ENCODE assay signal across 26 cellular contexts in the genomic region with DNA sequence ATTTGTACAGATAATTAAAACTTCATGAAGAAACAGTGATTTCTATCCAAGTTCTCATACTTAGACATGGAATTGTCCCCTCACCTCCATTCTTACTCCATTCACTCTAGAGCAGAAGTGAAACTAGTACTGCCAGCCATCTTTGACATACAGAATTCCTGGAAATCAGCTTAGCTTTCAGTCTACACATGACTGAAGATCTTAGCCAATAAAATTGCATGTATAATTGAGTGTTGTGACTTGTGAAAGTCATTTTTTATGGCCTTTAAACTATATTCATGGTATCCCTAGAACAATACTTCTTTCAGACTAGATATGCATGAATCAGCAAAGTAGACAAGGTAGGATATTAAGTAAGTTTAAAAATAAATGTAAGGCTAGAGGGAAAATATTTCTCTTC.
"Had no signal": no experiment of that assay in that cellular context is flagged by ENCODE, and none has a peak within 500 bp of the region (broad histone marks: within the 10 kb centered on the region; RNA-seq: fewer than 3 reads in every experiment).

No MANE protein-coding gene starts in this region.

- H3K36me3 ChIP-seq: Peyer's patch, SJSA1 had no signal

- H3K27ac ChIP-seq: Peyer's patch, SJSA1, SK-N-MC had no signal

- H3K4me3 ChIP-seq: Peyer's patch, SJSA1, SK-N-MC had no signal

- H3K9me3 ChIP-seq: Peyer's patch, SJSA1 had no signal

- H3K4me1 ChIP-seq: Peyer's patch had no signal

- FAIRE-seq: HepG2 had no signal

- ATAC-seq: HepG2, PC-3 had no signal

- DNase-seq: IMR-90, Karpas-422, KG1, MM.1S, NCI-H1048, NCI-H1105, NCI-H1417, NCI-H1436 treated with DMSO at 0.1 percent for 48 hours, NCI-H1694, NCI-H187 treated with DMSO at 0.1 percent for 48 hours, NCI-H2029 treated with DMSO at 0.1 percent for 48 hours, NCI-H2107, NCI-H226, NCI-H446, NCI-H510A, NCI-H524 treated with DMSO at 0.1 percent for 48 hours, NCI-H69, NCI-H774, PC-3, Peyer's patch, Right ventricle myocardium superior, RPMI8226, SIG-M5 had no signal

- H3K27me3 ChIP-seq: Peyer's patch, SJSA1 had no signal
